8 cellular contexts compared by ENCODE assay signal in the genomic region with DNA sequence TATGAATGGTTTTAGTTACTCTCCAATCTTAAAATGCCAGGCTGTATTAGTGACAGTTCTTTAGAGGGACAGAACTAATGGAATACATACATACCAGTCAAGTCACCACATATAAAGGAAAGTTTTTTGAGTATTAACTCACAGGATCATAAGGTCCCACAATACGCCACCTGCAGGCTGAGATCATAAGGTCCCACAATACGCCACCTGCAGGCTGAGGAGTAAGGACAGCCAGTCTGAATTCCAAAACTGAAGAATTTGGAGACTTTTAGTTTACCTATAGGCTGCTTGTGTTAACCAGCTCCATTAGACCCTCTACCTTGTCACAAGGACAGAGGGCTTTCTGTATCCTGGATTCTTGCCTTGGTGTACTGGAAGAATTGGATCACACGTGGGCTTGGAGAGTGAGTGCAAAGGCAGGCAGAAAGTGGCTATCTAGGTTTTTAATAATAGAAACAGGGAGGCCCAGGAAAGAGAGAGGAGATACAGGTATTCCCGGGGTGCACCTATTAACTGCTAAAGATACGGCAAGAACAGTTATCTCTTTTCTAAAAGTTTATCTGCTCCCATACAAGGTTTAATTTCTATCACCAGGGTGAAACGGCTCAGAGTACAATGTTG.
DNase-seq lines count a peak whose midpoint lies in the region; ATAC-seq, FAIRE-seq and TF ChIP-seq lines count a peak whose summit lies in the region.

No MANE protein-coding gene starts in this region.

- CTCF ChIA-PET in HEK293T (lab: Yijun Ruan, JAX) = no interaction called here

- TF ChIP-seq CTCF in fibroblast of pulmonary artery (IDR thresholded peaks at IDR 0.05; ENCODE audit: low read length, missing control alignments) = peak; percentile 9

- DNase-seq in A172 (ENCODE audit: low spot score) (peak; percentile 54), GM18507 (ENCODE audit: extremely low spot score, insufficient read length, low read depth) (no peak), NOMO-1 (lab: John Stamatoyannopoulos, UW; ENCODE audit: unreplicated experiment in 2 of 2) (peak; percentile 3 to 51), fibroblast of pulmonary artery (ENCODE audit: low read depth) (no peak), HEK293T (ENCODE audit: extremely low spot score) (no peak), iPS-NIHi11 (ENCODE audit: low spot score) (no peak)
- DNase-seq in activated CD8-positive, alpha-beta memory T cell treated with anti-CD3 and anti-CD28 coated beads for 24 hours = no peak

- peak; percentile 60 for FAIRE-seq in GM18507 (lab: Jason Lieb, UNC)

- H3K4me3 ChIP-seq in fibroblast of pulmonary artery (replicated peaks; ENCODE audit: low read depth, low read length) = no peak overlapping the region

- POLR2A ChIA-PET in HEK293T (lab: Yijun Ruan, JAX) = no interaction called here

- peak; percentile 67 for ATAC-seq in HG02970 (IDR thresholded peaks at IDR 0.05; ENCODE audit: low FRiP score, unreplicated experiment)

TF ChIP-seq in HEK293T, 16 proteins besides CTCF, POLR2A, EP300 and RAD21:
- TF ChIP-seq, protein P1, sequence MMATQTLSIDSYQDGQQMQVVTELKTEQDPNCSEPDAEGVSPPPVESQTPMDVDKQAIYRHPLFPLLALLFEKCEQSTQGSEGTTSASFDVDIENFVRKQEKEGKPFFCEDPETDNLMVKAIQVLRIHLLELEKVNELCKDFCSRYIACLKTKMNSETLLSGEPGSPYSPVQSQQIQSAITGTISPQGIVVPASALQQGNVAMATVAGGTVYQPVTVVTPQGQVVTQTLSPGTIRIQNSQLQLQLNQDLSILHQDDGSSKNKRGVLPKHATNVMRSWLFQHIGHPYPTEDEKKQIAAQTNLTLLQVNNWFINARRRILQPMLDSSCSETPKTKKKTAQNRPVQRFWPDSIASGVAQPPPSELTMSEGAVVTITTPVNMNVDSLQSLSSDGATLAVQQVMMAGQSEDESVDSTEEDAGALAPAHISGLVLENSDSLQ (IDR thresholded peaks at IDR 0.05) = no peak
- TF ChIP-seq CTBP1 (IDR thresholded peaks at IDR 0.05; ENCODE audit: borderline replicate concordance) = no peak
- no peak for TF ChIP-seq BHLHE40 (IDR thresholded peaks at IDR 0.05; ENCODE audit: borderline replicate concordance)
- no peak for TF ChIP-seq LEF1 (IDR thresholded peaks at IDR 0.05; ENCODE audit: borderline replicate concordance)
- no peak for TF ChIP-seq L3MBTL2 (conservative IDR thresholded peaks at IDR 0.05)
- no peak for TF ChIP-seq ELF4 (IDR thresholded peaks at IDR 0.05)
- no peak for TF ChIP-seq FOXM1 (IDR thresholded peaks at IDR 0.05; ENCODE audit: borderline replicate concordance)
- TF ChIP-seq SUZ12 (IDR thresholded peaks at IDR 0.05) = no peak
- no peak for TF ChIP-seq FOXA1 (IDR thresholded peaks at IDR 0.05)
- no peak for TF ChIP-seq TARDBP (IDR thresholded peaks at IDR 0.05)
- no peak for TF ChIP-seq SP1 (IDR thresholded peaks at IDR 0.05)
- no peak for TF ChIP-seq ZNF384 (IDR thresholded peaks at IDR 0.05)
- no peak for TF ChIP-seq FOXK2 (IDR thresholded peaks at IDR 0.05)
- no peak for TF ChIP-seq HDGF (IDR thresholded peaks at IDR 0.05; ENCODE audit: borderline replicate concordance)
- TF ChIP-seq NFRKB (IDR thresholded peaks at IDR 0.05) = no peak
- TF ChIP-seq ARNT (IDR thresholded peaks at IDR 0.05) = no peak

Comparison
In these comparisons a context has a peak if more than half of its experiments do, and no peak if none do; other contexts are left out.
1. DNase-seq: peak in A172 (single experiment) and NOMO-1 (2 of 2); none in GM18507 (single experiment), fibroblast of pulmonary artery (single experiment), HEK293T (single experiment), activated CD8-positive, alpha-beta memory T cell treated with anti-CD3 and anti-CD28 coated beads for 24 hours (single experiment) and iPS-NIHi11 (single experiment).